Comparison of ENCODE assay signal across 14 cellular contexts in genomic region chr4:78179188-78179587, GRCh38.
DNase-seq lines count a peak whose midpoint lies in the region; ATAC-seq and TF ChIP-seq lines count a peak whose summit lies in the region.
"Had no signal": no experiment of that assay in that cellular context is flagged by ENCODE, and none has a peak within 500 bp of the region (broad histone marks: within the 10 kb centered on the region; RNA-seq: fewer than 3 reads in every experiment).

No MANE protein-coding gene starts in this region.

- peaks cover 31% of the 10 kb centered on the region for H3K4me1 Mint-ChIP-seq in Caco-2 (ENCODE audit: low read depth, unreplicated experiment)
- H3K4me1 Mint-ChIP-seq in nephron, result peaks cover 20% of the 10 kb centered on the region
- H3K4me1 Mint-ChIP-seq in type B pancreatic cell (ENCODE audit: unreplicated experiment), result peaks cover 22% of the 10 kb centered on the region
- H3K4me1 Mint-ChIP-seq: B cell had no signal

- CTCF ChIA-PET in Caco-2 (lab: Charles Lee), result no interaction called here

- no peak overlapping the region for H3K27ac ChIP-seq in left lung
- H3K27ac ChIP-seq: HL-60 had no signal

- no peak overlapping the region for H3K4me3 Mint-ChIP-seq in Caco-2 (ENCODE audit: unreplicated experiment)
- H3K4me3 Mint-ChIP-seq in nephron, result no peak overlapping the region
- H3K4me3 Mint-ChIP-seq in type B pancreatic cell, result no peak overlapping the region
- H3K4me3 Mint-ChIP-seq: B cell; CD4-positive, alpha-beta T cell had no signal

- ATAC-seq in left lung, result no peak

- H3K4me3 ChIP-seq in Caco-2 (ENCODE audit: low read depth, low read length) (no peak overlapping the region), epithelial cell of esophagus (ENCODE audit: low read length) (no peak overlapping the region), left lung (no peak overlapping the region)

- POLR2A ChIA-PET in Caco-2 (lab: Charles Lee), result no interaction called here

- H3K4me1 ChIP-seq in Caco-2 (peaks cover 62% of the 10 kb centered on the region), left lung (no peaks in the 10 kb centered on the region)

- H3K27me3 Mint-ChIP-seq in Caco-2 (ENCODE audit: insufficient read depth, unreplicated experiment) (no peaks in the 10 kb centered on the region), nephron (ENCODE audit: low read depth) (no peaks in the 10 kb centered on the region), type B pancreatic cell (no peaks in the 10 kb centered on the region)

- peak overlapping the region; percentile 64 for H3K27ac Mint-ChIP-seq in Caco-2 (ENCODE audit: unreplicated experiment)
- peak overlapping the region; percentile 7 to 51 (median 43) for H3K27ac Mint-ChIP-seq in nephron
- H3K27ac Mint-ChIP-seq in type B pancreatic cell, result peak overlapping the region; percentile 56
- H3K27ac Mint-ChIP-seq: B cell; CD4-positive, alpha-beta T cell had no signal

- DNase-seq in Caco-2 (peak in 1 of 2 experiments; percentile 38), epithelial cell of esophagus (ENCODE audit: low read depth) (peak; percentile 59), type B pancreatic cell (ENCODE audit: extremely low spot score, unreplicated experiment) (no peak), kidney glomerular epithelial cell (lab: John Stamatoyannopoulos, UW) (no peak), DMS53 treated with DMSO at 0.1 percent for 48 hours (lab: John Stamatoyannopoulos, UW; ENCODE audit: unreplicated experiment) (no peak), left lung (no peak)
- DNase-seq: ACHN; C1 segment of cervical spinal cord; CD4-positive, alpha-beta T cell; DMS53; HCEC 1CT had no signal

- H3K36me3 ChIP-seq in Caco-2 (ENCODE audit: control insufficient read depth, insufficient read depth, low read length) (no peaks in the 10 kb centered on the region; the same call in 1 of the 2 replicates), left lung (no peaks in the 10 kb centered on the region)

- H3K36me3 Mint-ChIP-seq in Caco-2 (ENCODE audit: insufficient read depth, unreplicated experiment), result peaks cover 6% of the 10 kb centered on the region
- peaks cover 14% of the 10 kb centered on the region for H3K36me3 Mint-ChIP-seq in nephron (ENCODE audit: low read depth)
- peaks cover 17% of the 10 kb centered on the region for H3K36me3 Mint-ChIP-seq in type B pancreatic cell

- H3K9me3 Mint-ChIP-seq in Caco-2 (ENCODE audit: unreplicated experiment) (peaks cover 14% of the 10 kb centered on the region), nephron (no peaks in the 10 kb centered on the region), type B pancreatic cell (peaks cover 13% of the 10 kb centered on the region)
- H3K9me3 Mint-ChIP-seq: CD4-positive, alpha-beta T cell had no signal

- no peak for TF ChIP-seq CTCF in Caco-2 (IDR thresholded peaks at IDR 0.05; ENCODE audit: insufficient read depth in 1 of 2, low read depth in 1 of 2, low read length in 1 of 2, severe bottlenecking in 1 of 2, unreplicated experiment in 1 of 2)
- TF ChIP-seq CTCF in epithelial cell of esophagus (IDR thresholded peaks at IDR 0.05; ENCODE audit: insufficient read depth, low read depth, low read length, missing control alignments), result no peak
- no peak for TF ChIP-seq CTCF in nephron (IDR thresholded peaks at IDR 0.05; ENCODE audit: unreplicated experiment in 3 of 3)
- TF ChIP-seq CTCF in type B pancreatic cell (conservative IDR thresholded peaks at IDR 0.05), result no peak
- no peak for TF ChIP-seq CTCF in left lung (IDR thresholded peaks at IDR 0.05)

- H3K9me3 ChIP-seq in Caco-2 (no peaks in the 10 kb centered on the region), left lung (peaks cover 0 to 4% of the 10 kb centered on the region in 2 donors)

- BruUV-seq in Caco-2 (replicated peaks; lab: Mats Ljungman, UMichigan), result no TSS peak

- no peaks in the 10 kb centered on the region for H3K27me3 ChIP-seq in Caco-2 (replicated peaks; ENCODE audit: control insufficient read depth, insufficient read depth, low read length)
- no peaks in the 10 kb centered on the region for H3K27me3 ChIP-seq in left lung

- intact Hi-C loops in Caco-2 (cut with micrococcal nuclease; ENCODE audit: unreplicated experiment) (loop anchor here (5.0 to 10.0 kb wide), 2 partner anchors 122 to 336 kb away; partner anchors contain the start of gene FRAS1), left lung (cut with DNase I) (no loop called here)
